In the genomic region with DNA sequence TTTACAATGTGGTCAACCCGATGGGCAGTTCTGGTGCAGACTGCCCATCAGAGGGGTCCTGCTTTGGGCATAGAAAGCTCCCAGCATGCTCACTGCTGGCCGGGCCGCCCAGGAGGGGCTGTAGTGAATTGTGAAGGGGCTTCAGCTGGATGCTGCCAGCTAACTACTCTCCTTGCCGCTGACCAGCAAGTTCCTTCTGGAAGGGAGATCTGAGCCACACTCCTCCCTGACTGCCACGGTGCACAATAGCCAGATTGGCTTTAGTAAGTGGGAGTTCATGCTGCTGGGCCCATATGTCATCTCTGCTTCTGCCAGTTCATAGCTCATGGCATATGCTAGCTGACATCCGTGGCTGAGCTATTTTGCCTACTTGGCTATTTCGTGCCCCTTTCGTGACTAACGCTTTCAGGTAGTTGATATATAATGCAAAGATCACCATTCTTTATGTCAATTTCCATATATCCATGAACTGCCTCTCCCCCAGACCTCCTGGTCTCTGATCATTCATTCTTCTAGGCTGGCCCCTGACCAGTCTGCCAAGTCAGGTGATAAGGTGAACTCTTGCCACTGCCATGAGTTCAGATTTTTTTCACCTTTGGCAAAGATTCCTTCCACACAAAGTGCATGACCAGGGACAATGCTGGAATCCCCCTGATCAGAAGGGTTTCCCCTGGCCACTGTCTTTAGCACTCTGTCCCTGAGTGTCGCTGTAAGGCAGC, we compare ENCODE assay signal across 17 cellular contexts. TPM values are rescaled to one million over a fixed set of nuclear protein-coding genes. Genes with fewer than 3 reads are reported as not detected.
A peak's percentile ranks its signal among the peaks of the same experiment; 100 is the strongest.
DNase-seq lines count a peak whose midpoint lies in the region; ATAC-seq, FAIRE-seq and TF ChIP-seq lines count a peak whose summit lies in the region.
"Had no signal": no experiment of that assay in that cellular context is flagged by ENCODE, and none has a peak within 500 bp of the region (broad histone marks: within the 10 kb centered on the region; RNA-seq: fewer than 3 reads in every experiment).

No MANE protein-coding gene starts in this region.

- peak; percentile 26 for DNase-seq in GM12865 (ENCODE audit: low read depth)
- DNase-seq in NCI-H524 (lab: John Stamatoyannopoulos, UW) = peak; percentile 81 to 94
- peak; percentile 98 for DNase-seq in cerebellar cortex (ENCODE audit: low spot score)
- no peak for DNase-seq in HepG2 (ENCODE audit: low spot score)
- DNase-seq in effector memory CD4-positive, alpha-beta T cell = no peak
- DNase-seq: Caco-2; CD4-positive, CD25-positive, alpha-beta regulatory T cell; HFFc6; Karpas-422; MG63; NCI-H2107; NCI-H345; NCI-H774 had no signal

- H3K9ac ChIP-seq in HepG2 (ENCODE audit: insufficient read depth, low read depth, low read length) = no peak overlapping the region

- no peaks in the 10 kb centered on the region for H3K9me3 ChIP-seq in HepG2 (ENCODE audit: low read length)
- no peaks in the 10 kb centered on the region for H3K9me3 ChIP-seq in effector memory CD4-positive, alpha-beta T cell (ENCODE audit: control insufficient read depth, low read length)
- H3K9me3 ChIP-seq: Caco-2, MG63 had no signal

- H3K27me3 ChIP-seq in HepG2 (ENCODE audit: control insufficient read depth in 1 of 2, insufficient read depth in 2 of 2, low read length in 2 of 2) = peaks cover 3 to 4% of the 10 kb centered on the region in 2 experiments; a peak in 2 of 5 replicates
- H3K27me3 ChIP-seq in effector memory CD4-positive, alpha-beta T cell (replicated peaks; ENCODE audit: control insufficient read depth, insufficient read depth, low read length, poor library complexity, severe bottlenecking) = no peaks in the 10 kb centered on the region
- H3K27me3 ChIP-seq: MG63 had no signal

- H3K36me3 ChIP-seq in HepG2 (replicated peaks in 1 of 2; ENCODE audit: control insufficient read depth in 1 of 2, insufficient read depth in 2 of 2, low read length in 2 of 2) = no peaks in the 10 kb centered on the region
- H3K36me3 ChIP-seq in effector memory CD4-positive, alpha-beta T cell (ENCODE audit: control insufficient read depth, insufficient read depth, low read length) = no peaks in the 10 kb centered on the region
- H3K36me3 ChIP-seq: MG63 had no signal

- no TSS peak for BruUV-seq in HepG2 (replicated peaks; lab: Mats Ljungman, UMichigan)

- POLR2A ChIA-PET in HepG2 (lab: Yijun Ruan, JAX) = interaction anchor here (1.2 to 2.6 kb wide), 5 partner anchors 9 to 52 kb away, joined by 3 to 10 read pairs (median 3); a partner anchor contains a TSS

- TF ChIP-seq EP300 in HepG2 (IDR thresholded peaks at IDR 0.05; ENCODE audit: low read depth in 2 of 2, low read length in 2 of 2) (no peak), HepG2 (CRISPR knock-in tag; IDR thresholded peaks at IDR 0.05; ENCODE audit: borderline replicate concordance) (no peak)

- ATAC-seq in HepG2 (peak; percentile 14), GM21717 (IDR thresholded peaks at IDR 0.05; ENCODE audit: unreplicated experiment) (no peak), HG02884 (IDR thresholded peaks at IDR 0.05; ENCODE audit: unreplicated experiment) (no peak), GM18502 (IDR thresholded peaks at IDR 0.05; ENCODE audit: poor library complexity, unreplicated experiment) (no peak)

- TF ChIP-seq RAD21 in HepG2 (CRISPR knock-in tag; IDR thresholded peaks at IDR 0.05) = no peak

- TF ChIP-seq CTCF in GM12865 (IDR thresholded peaks at IDR 0.05; ENCODE audit: insufficient read depth, low read depth, low read length, missing control alignments) (no peak), HepG2 (CRISPR knock-in tag; IDR thresholded peaks at IDR 0.05) (no peak)

- H2AFZ ChIP-seq in HepG2 (ENCODE audit: low read length) = no peak overlapping the region

- CTCF ChIA-PET in HepG2 (lab: Yijun Ruan, JAX; ENCODE audit: low intra/inter-chr PET ratio, low total read pairs) = no interaction called here

- no peaks in the 10 kb centered on the region for H4K20me1 ChIP-seq in HepG2 (ENCODE audit: insufficient read depth, low read length)

- 53% methylated on average over 8 of the region's 10 CpGs for WGBS in HepG2 (ENCODE audit: low lambda C conversion rate)

- no peak for FAIRE-seq in HepG2 (lab: Jason Lieb, UNC)
- FAIRE-seq: H1 had no signal

- H3K79me2 ChIP-seq in HepG2 (ENCODE audit: insufficient read depth, low read length) = no peaks in the 10 kb centered on the region

- no peak overlapping the region for H3K27ac ChIP-seq in HepG2 (ENCODE audit: extremely low read length, insufficient read depth, low read length)
- H3K27ac ChIP-seq in effector memory CD4-positive, alpha-beta T cell (ENCODE audit: insufficient read depth, low read length, poor library complexity, severe bottlenecking) = no peak overlapping the region

- in situ Hi-C loops in HepG2 (cut with HindIII; ENCODE audit: extremely low pct_ligation_motif_present, low pct_unique_long_range_greater_than_20kb) = no loop called here

- intact Hi-C loops in HepG2 (cut with micrococcal nuclease; ENCODE audit: unreplicated experiment) = no loop called here

- no peak for TF ChIP-seq POLR2A in HepG2 (IDR thresholded peaks at IDR 0.05; ENCODE audit: insufficient read depth in 1 of 2, low read depth in 2 of 2, low read length in 2 of 2)

- H3K4me2 ChIP-seq in HepG2 (ENCODE audit: low read depth, low read length) = peak overlapping the region; percentile 15; the same call in 1 of the 2 replicates

- H3K4me3 ChIP-seq in GM12865 (ENCODE audit: low read depth, low read length) (no peak overlapping the region), HepG2 (replicated peaks in 1 of 3; ENCODE audit: insufficient read depth in 1 of 3, low read depth in 2 of 3, low read length in 3 of 3) (no peak overlapping the region)
- no peak overlapping the region for H3K4me3 ChIP-seq in effector memory CD4-positive, alpha-beta T cell (ENCODE audit: insufficient read depth, low read depth, low read length, poor library complexity, severe bottlenecking)
- H3K4me3 ChIP-seq: MG63 had no signal

- H3K4me1 ChIP-seq in HepG2 (ENCODE audit: insufficient read depth, low read length) = peaks cover 50% of the 10 kb centered on the region
- no peaks in the 10 kb centered on the region for H3K4me1 ChIP-seq in effector memory CD4-positive, alpha-beta T cell (ENCODE audit: control insufficient read depth, insufficient read depth, low read length, poor library complexity, severe bottlenecking)

TF ChIP-seq in HepG2, 621 proteins besides CTCF, POLR2A, EP300 and RAD21 (continues in another document):
- TF ChIP-seq ZNF615 (CRISPR knock-in tag; IDR thresholded peaks at IDR 0.05; ENCODE audit: borderline replicate concordance) (no peak), RARA (CRISPR knock-in tag; IDR thresholded peaks at IDR 0.05) (peak; percentile 41; the same call in 1 of the 2 replicates), AGO1 (IDR thresholded peaks at IDR 0.05; ENCODE audit: low read depth, low read length, poor library complexity, severe bottlenecking) (no peak), TOE1 (CRISPR knock-in tag; IDR thresholded peaks at IDR 0.05) (no peak), HNRNPL (IDR thresholded peaks at IDR 0.05; ENCODE audit: low read depth, low read length) (0 out of 2 replicates have a peak, but pooled peaks have one; percentile 8), TEAD3 (CRISPR knock-in tag; optimal IDR thresholded peaks at IDR 0.05; ENCODE audit: borderline replicate concordance) (peak; percentile 29), ZKSCAN1 (IDR thresholded peaks at IDR 0.05; ENCODE audit: low read length) (no peak), ZNF672 (CRISPR knock-in tag; IDR thresholded peaks at IDR 0.05) (no peak), KAT8 (CRISPR knock-in tag; IDR thresholded peaks at IDR 0.05) (no peak), MAFF (IDR thresholded peaks at IDR 0.05; ENCODE audit: low read depth, low read length) (peak; percentile 69)
- TF ChIP-seq, protein P1, sequence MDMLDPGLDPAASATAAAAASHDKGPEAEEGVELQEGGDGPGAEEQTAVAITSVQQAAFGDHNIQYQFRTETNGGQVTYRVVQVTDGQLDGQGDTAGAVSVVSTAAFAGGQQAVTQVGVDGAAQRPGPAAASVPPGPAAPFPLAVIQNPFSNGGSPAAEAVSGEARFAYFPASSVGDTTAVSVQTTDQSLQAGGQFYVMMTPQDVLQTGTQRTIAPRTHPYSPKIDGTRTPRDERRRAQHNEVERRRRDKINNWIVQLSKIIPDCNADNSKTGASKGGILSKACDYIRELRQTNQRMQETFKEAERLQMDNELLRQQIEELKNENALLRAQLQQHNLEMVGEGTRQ (IDR thresholded peaks at IDR 0.05; ENCODE audit: low read depth, low read length) = no peak
- TF ChIP-seq, protein P1 (CRISPR knock-in tag; IDR thresholded peaks at IDR 0.05; ENCODE audit: borderline replicate concordance) = no peak

RNA-seq across cellular contexts. Expression of a gene that starts 51.7 kb away (rescaled TPM):
- 119 and 174 TPM in 2 replicates for total RNA-seq in HepG2 (2016; rRNA removed; fragmentation: Illumina TruSeq; extraction: Trizol)
- total RNA-seq in HepG2 (2016; cell fraction: cytosol; rRNA removed; fragmentation: Illumina TruSeq; extraction: Trizol; ENCODE audit: low read depth) = 13.0 and 13.5 TPM in 2 replicates
- total RNA-seq in HepG2 (2016; cell fraction: insoluble cytoplasmic fraction; rRNA removed; fragmentation: Illumina TruSeq; extraction: Trizol) = 112 and 164 TPM in 2 replicates
- 35.2 and 39.5 TPM in 2 replicates for total RNA-seq in HepG2 (2016; cell fraction: membrane; rRNA removed; fragmentation: Illumina TruSeq; extraction: Trizol)
- total RNA-seq in HepG2 (2016; cell fraction: nucleus; rRNA removed; fragmentation: Illumina TruSeq; extraction: Trizol) = 134 and 149 TPM in 2 replicates
- polyA plus RNA-seq in HepG2 (2011; rRNA removed) = 31.9 and 38.1 TPM in 2 replicates
- polyA plus RNA-seq in HepG2 (2011; cell fraction: cytosol; rRNA removed) = 14.6 and 24.9 TPM in 2 replicates
- polyA plus RNA-seq in HepG2 (2011; cell fraction: nucleus; rRNA removed) = 19.3 and 29.4 TPM in 2 replicates
- 62.4 and 98.0 TPM in 2 replicates for polyA plus RNA-seq in HepG2 (2012)
- 1.6 and 1.8 TPM in 2 replicates for polyA plus RNA-seq in HepG2 (2016; cell fraction: cytosol; fragmentation: Illumina TruSeq; extraction: Trizol; ENCODE audit: low read depth)
- polyA plus RNA-seq in HepG2 (2016; cell fraction: insoluble cytoplasmic fraction; fragmentation: Illumina TruSeq; extraction: Trizol; ENCODE audit: low read depth) = 87.7 and 90.4 TPM in 2 replicates
- 6.9 and 8.4 TPM in 2 replicates for polyA plus RNA-seq in HepG2 (2016; cell fraction: membrane; fragmentation: Illumina TruSeq; extraction: Trizol; ENCODE audit: low read depth)
- polyA plus RNA-seq in HepG2 (2016; cell fraction: nucleus; fragmentation: Illumina TruSeq; extraction: Trizol; ENCODE audit: insufficient read depth, low read depth) = 77.5 and 87.9 TPM in 2 replicates
- polyA minus RNA-seq in HepG2 (2011; rRNA and poly(A)+ RNA removed; ENCODE audit: low replicate concordance) = 17.3 and 25.8 TPM in 2 replicates
- 82.6 and 95.3 TPM in 2 replicates for polyA minus RNA-seq in HepG2 (2011; cell fraction: cytosol; rRNA and poly(A)+ RNA removed)
- polyA minus RNA-seq in HepG2 (2011; cell fraction: nucleus; rRNA and poly(A)+ RNA removed) = 275 and 284 TPM in 2 replicates

Comparison
In these comparisons a context has a peak if more than half of its experiments do, and no peak if none do; other contexts are left out.
1. DNase-seq: peak in GM12865 (single experiment), NCI-H524 (2 of 2) and cerebellar cortex (single experiment); none in HepG2 (single experiment) and effector memory CD4-positive, alpha-beta T cell (0 of 3).